In genomic region chr12:7972734-7973488, GRCh38 we compare ENCODE assay signal across 15 cellular contexts. TPM values are rescaled to one million over a fixed set of nuclear protein-coding genes. Genes with fewer than 3 reads are reported as not detected.
DNase-seq lines count a peak whose midpoint lies in the region; ATAC-seq and TF ChIP-seq lines count a peak whose summit lies in the region.
"Had no signal": no experiment of that assay in that cellular context is flagged by ENCODE, and none has a peak within 500 bp of the region (broad histone marks: within the 10 kb centered on the region; RNA-seq: fewer than 3 reads in every experiment).

No MANE protein-coding gene starts in this region.

- no peak for TF ChIP-seq CTCF in activated CD8-positive, alpha-beta T cell treated with anti-CD3 and anti-CD28 coated beads for 36 hours (IDR thresholded peaks at IDR 0.05)
- TF ChIP-seq CTCF in mesothelial cell of epicardium (IDR thresholded peaks at IDR 0.05; ENCODE audit: unreplicated experiment) (no peak), RWPE1 (conservative IDR thresholded peaks at IDR 0.05; ENCODE audit: low read depth) (no peak), hepatocyte (IDR thresholded peaks at IDR 0.05; ENCODE audit: poor library complexity) (no peak)

- H3K36me3 Mint-ChIP-seq in CD8-positive, alpha-beta memory T cell: peaks cover 0 to 4% (median 2%) of the 10 kb centered on the region in 3 donors
- peaks cover 17% of the 10 kb centered on the region for H3K36me3 Mint-ChIP-seq in activated CD8-positive, alpha-beta T cell treated with anti-CD3 and anti-CD28 coated beads for 36 hours (ENCODE audit: low read depth)
- H3K36me3 Mint-ChIP-seq in mesothelial cell of epicardium: no peaks in the 10 kb centered on the region

- H3K36me3 ChIP-seq in ACC112 (ENCODE audit: insufficient read depth, low read length): 0 out of 2 replicates have a peak, but pooled peaks cover 4% of the 10 kb centered on the region
- no peaks in the 10 kb centered on the region for H3K36me3 ChIP-seq in CD8-positive, alpha-beta memory T cell (ENCODE audit: insufficient read depth, low read length)
- H3K36me3 ChIP-seq in hepatocyte (replicated peaks; ENCODE audit: insufficient read depth, low read depth): no peaks in the 10 kb centered on the region

- H4K20me1 ChIP-seq in hepatocyte (ENCODE audit: insufficient read depth, poor library complexity, severe bottlenecking): no peaks in the 10 kb centered on the region

- intact Hi-C loops in activated CD8-positive, alpha-beta T cell treated with anti-CD3 and anti-CD28 coated beads for 36 hours (cut with micrococcal nuclease): loop anchor here (5.0 kb wide), 1 partner anchor 36 kb away; the partner anchor contains the start of gene SLC2A3

- H3K9me3 ChIP-seq in CD8-positive, alpha-beta memory T cell (ENCODE audit: low read length): no peaks in the 10 kb centered on the region
- H3K9me3 ChIP-seq in hepatocyte (ENCODE audit: low read depth): no peaks in the 10 kb centered on the region

- peaks cover 0 to 7% of the 10 kb centered on the region in 2 donors for H3K27me3 Mint-ChIP-seq in CD8-positive, alpha-beta memory T cell
- H3K27me3 Mint-ChIP-seq in activated CD8-positive, alpha-beta T cell treated with anti-CD3 and anti-CD28 coated beads for 36 hours: peaks cover 2% of the 10 kb centered on the region
- no peaks in the 10 kb centered on the region for H3K27me3 Mint-ChIP-seq in mesothelial cell of epicardium (ENCODE audit: low read depth)

- H3K4me3 ChIP-seq in ACC112 (ENCODE audit: low read depth, low read length): no peak overlapping the region
- no peak overlapping the region for H3K4me3 ChIP-seq in CD8-positive, alpha-beta memory T cell (ENCODE audit: low read length)
- H3K4me3 ChIP-seq in hepatocyte: no peak overlapping the region

- peak overlapping the region; percentile 9; the same call in 1 of the 2 replicates for H3K27ac ChIP-seq in ACC112 (ENCODE audit: low read depth, low read length)
- no peak overlapping the region for H3K27ac ChIP-seq in CD8-positive, alpha-beta memory T cell (ENCODE audit: low read depth, low read length)
- H3K27ac ChIP-seq in RWPE1: no peak overlapping the region
- H3K27ac ChIP-seq in hepatocyte: no peak overlapping the region

- peaks cover 22% of the 10 kb centered on the region for H3K79me2 ChIP-seq in ACC112 (ENCODE audit: control insufficient read depth, insufficient read depth, low read length, unreplicated experiment)
- H3K79me2 ChIP-seq in hepatocyte: no peaks in the 10 kb centered on the region

- 94% methylated on average over 17 of the region's 19 CpGs for WGBS in hepatocyte (ENCODE audit: low lambda C conversion rate, missing lambda C conversion rate)

- no peaks in the 10 kb centered on the region for H3K27me3 ChIP-seq in ACC112 (ENCODE audit: insufficient read depth, low read length)
- no peaks in the 10 kb centered on the region for H3K27me3 ChIP-seq in CD8-positive, alpha-beta memory T cell (ENCODE audit: insufficient read depth, low read length, poor library complexity, severe bottlenecking)
- H3K27me3 ChIP-seq in hepatocyte: no peaks in the 10 kb centered on the region

- POLR2A ChIA-PET in CD8-positive, alpha-beta memory T cell (lab: Charles Lee): interaction anchor here (1.1 kb wide), 2 partner anchors 37 to 40 kb away, joined by 4 read pairs; partner anchors contain the start of gene SLC2A3
- POLR2A ChIA-PET in activated CD8-positive, alpha-beta T cell treated with anti-CD3 and anti-CD28 coated beads for 36 hours (lab: Charles Lee): interaction anchor here (0.8 to 3.5 kb wide), 4 partner anchors 9 to 50 kb away, joined by 3 to 19 read pairs (median 5); partner anchors contain the start of gene SLC2A3
- POLR2A ChIA-PET in RWPE1 (lab: Yijun Ruan, JAX; ENCODE audit: low non-redundant PET): no interaction called here

- H3K9me2 ChIP-seq in hepatocyte (replicated peaks; ENCODE audit: insufficient read depth): no peaks in the 10 kb centered on the region

- H2AFZ ChIP-seq in ACC112 (ENCODE audit: low read length, unreplicated experiment) (no peak overlapping the region), hepatocyte (no peak overlapping the region)

- H3K9me3 Mint-ChIP-seq in CD8-positive, alpha-beta memory T cell: peaks cover 0 to 2% (median 0%) of the 10 kb centered on the region in 5 donors
- H3K9me3 Mint-ChIP-seq in activated CD8-positive, alpha-beta T cell treated with anti-CD3 and anti-CD28 coated beads for 36 hours: no peaks in the 10 kb centered on the region
- no peaks in the 10 kb centered on the region for H3K9me3 Mint-ChIP-seq in mesothelial cell of epicardium

- peak overlapping the region; percentile 58 to 94 (median 74) for H3K4me3 Mint-ChIP-seq in CD8-positive, alpha-beta memory T cell
- H3K4me3 Mint-ChIP-seq in activated CD8-positive, alpha-beta T cell treated with anti-CD3 and anti-CD28 coated beads for 36 hours: peak overlapping the region; percentile 67
- peak overlapping the region; percentile 16 for H3K4me3 Mint-ChIP-seq in mesothelial cell of epicardium

- ATAC-seq in activated CD8-positive, alpha-beta T cell treated with anti-CD3 and anti-CD28 coated beads for 36 hours: no peak
- ATAC-seq in GM21423 (IDR thresholded peaks at IDR 0.05; ENCODE audit: unreplicated experiment) (no peak), HG03521 (IDR thresholded peaks at IDR 0.05; ENCODE audit: unreplicated experiment) (no peak)
- ATAC-seq: Panc1 had no signal

- CTCF ChIA-PET in CD8-positive, alpha-beta memory T cell (lab: Charles Lee): interaction anchor here (2.3 to 2.5 kb wide), 2 partner anchors 12 to 40 kb away, joined by 7 to 10 read pairs; no protein-coding TSS in a partner anchor
- CTCF ChIA-PET in activated CD8-positive, alpha-beta T cell treated with anti-CD3 and anti-CD28 coated beads for 36 hours (lab: Charles Lee): interaction anchor here (0.9 to 2.4 kb wide), 2 partner anchors 11 to 40 kb away, joined by 3 to 13 read pairs; no protein-coding TSS in a partner anchor
- CTCF ChIA-PET in RWPE1 (lab: Yijun Ruan, JAX): no interaction called here

- no peak for DNase-seq in CD8-positive, alpha-beta memory T cell
- DNase-seq in activated CD8-positive, alpha-beta T cell treated with anti-CD3 and anti-CD28 coated beads for 36 hours: no peak
- no peak for DNase-seq in mesothelial cell of epicardium (ENCODE audit: low spot score in 2 of 2, unreplicated experiment in 2 of 2)
- DNase-seq in RWPE1 (ENCODE audit: low spot score): no peak
- no peak for DNase-seq in hepatocyte (ENCODE audit: low spot score)
- DNase-seq: AML-193; anterior cingulate cortex; DND-41; NCI-H1436 treated with DMSO at 0.1 percent for 48 hours; NCI-H510A treated with DMSO at 0.1 percent for 48 hours; stimulated activated CD4-positive, alpha-beta T cell treated with anti-CD3 and anti-CD28 coated beads, Interleukin-2, amount 100 ng/mL, for 24 hours had no signal

- peaks cover 9% of the 10 kb centered on the region for H3K4me1 ChIP-seq in ACC112 (ENCODE audit: control insufficient read depth, insufficient read depth, low read length, unreplicated experiment)
- peaks cover 19% of the 10 kb centered on the region for H3K4me1 ChIP-seq in CD8-positive, alpha-beta memory T cell (ENCODE audit: insufficient read depth, low read length)
- no peaks in the 10 kb centered on the region for H3K4me1 ChIP-seq in hepatocyte (ENCODE audit: insufficient read depth)

- peak overlapping the region; percentile 82 to 98 (median 94) for H3K27ac Mint-ChIP-seq in CD8-positive, alpha-beta memory T cell
- peak overlapping the region; percentile 88 for H3K27ac Mint-ChIP-seq in activated CD8-positive, alpha-beta T cell treated with anti-CD3 and anti-CD28 coated beads for 36 hours
- H3K27ac Mint-ChIP-seq in mesothelial cell of epicardium: peak overlapping the region; percentile 88

- H3K4me2 ChIP-seq in hepatocyte: no peak overlapping the region

- H3K4me1 Mint-ChIP-seq in CD8-positive, alpha-beta memory T cell: peaks cover 18 to 33% (median 28%) of the 10 kb centered on the region in 3 donors
- H3K4me1 Mint-ChIP-seq in activated CD8-positive, alpha-beta T cell treated with anti-CD3 and anti-CD28 coated beads for 36 hours (ENCODE audit: low read depth): peaks cover 19% of the 10 kb centered on the region
- H3K4me1 Mint-ChIP-seq in mesothelial cell of epicardium: peaks cover 21% of the 10 kb centered on the region

RNA-seq across cellular contexts. Expression of gene SLC2A3, which starts 36.9 kb away (rescaled TPM):
- 100 to 1,000 TPM; 105 to 106 TPM for total RNA-seq in CD8-positive, alpha-beta memory T cell
- polyA plus RNA-seq in CD8-positive, alpha-beta memory T cell: 96.6 TPM
- 100 to 1,000 TPM; 488 to 528 TPM for total RNA-seq in activated CD8-positive, alpha-beta T cell treated with anti-CD3 and anti-CD28 coated beads for 36 hours
- 170 to 186 TPM (median 186 TPM) in 3 replicates for total RNA-seq in mesothelial cell of epicardium
- 76.3 and 98.2 TPM in 2 replicates for total RNA-seq in hepatocyte
- polyA plus RNA-seq in hepatocyte: 65.3 and 111 TPM in 2 replicates

RNA-seq across cellular contexts. Expression of gene FOXJ2, which starts 59.6 kb away (rescaled TPM):
- total RNA-seq in CD8-positive, alpha-beta memory T cell: 10 to 100 TPM; 22.3 to 22.5 TPM
- polyA plus RNA-seq in CD8-positive, alpha-beta memory T cell: 18.3 TPM
- total RNA-seq in activated CD8-positive, alpha-beta T cell treated with anti-CD3 and anti-CD28 coated beads for 36 hours: 10 to 100 TPM; 11.1 to 12.8 TPM
- 16.1 to 16.7 TPM (median 16.7 TPM) in 3 replicates for total RNA-seq in mesothelial cell of epicardium
- total RNA-seq in hepatocyte: 7.1 and 10.0 TPM in 2 replicates
- 14.6 and 19.0 TPM in 2 replicates for polyA plus RNA-seq in hepatocyte

Comparison
In these comparisons a context has a peak if more than half of its experiments do, and no peak if none do; other contexts are left out.
1. H3K4me3 Mint-ChIP-seq: peak in every context shown above with its lines; median percentile 74 in CD8-positive, alpha-beta memory T cell; 67 in activated CD8-positive, alpha-beta T cell treated with anti-CD3 and anti-CD28 coated beads for 36 hours; 16 in mesothelial cell of epicardium.